Comparison of ENCODE assay signal across 23 cellular contexts in the genomic region with DNA sequence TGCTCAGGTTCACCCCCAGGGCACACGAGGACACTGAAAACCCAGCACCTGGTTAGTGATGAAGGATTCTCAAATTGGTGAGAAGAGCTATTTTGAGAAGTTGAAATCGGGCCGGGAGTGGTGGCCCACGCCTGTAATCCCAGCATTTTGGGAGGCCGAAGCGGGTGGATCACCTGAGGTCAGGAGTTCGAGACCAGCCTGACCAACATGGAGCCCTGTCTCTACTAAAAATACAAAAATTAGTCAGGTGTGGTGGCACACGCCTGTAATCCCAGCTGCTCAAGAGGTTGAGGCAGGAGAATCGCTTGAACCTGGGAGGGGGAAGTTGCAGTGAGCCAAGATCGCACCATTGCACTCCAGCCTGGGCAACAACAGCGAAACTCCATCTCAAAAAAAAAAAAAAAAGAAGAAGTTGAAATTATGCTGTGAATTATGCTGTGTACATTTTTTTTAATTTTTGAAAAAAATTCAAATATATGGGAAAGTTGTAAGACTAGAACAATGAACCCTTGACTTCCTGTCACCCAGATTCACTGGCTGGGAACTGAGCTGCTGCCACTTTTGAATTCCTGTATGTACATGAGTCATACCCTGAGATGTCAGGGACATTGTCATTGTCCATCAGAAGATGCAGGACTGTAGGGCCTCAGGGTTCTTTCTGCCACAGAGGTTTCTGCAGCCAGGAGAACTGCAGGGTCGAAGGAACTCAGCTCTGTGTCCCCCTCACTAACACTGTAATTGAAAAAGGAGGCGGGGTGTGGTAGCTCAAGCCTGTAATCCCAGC. TPM values are rescaled to one million over a fixed set of nuclear protein-coding genes. Genes with fewer than 3 reads are reported as not detected.
DNase-seq lines count a peak whose midpoint lies in the region; ATAC-seq lines count a peak whose summit lies in the region.
"Had no signal": no experiment of that assay in that cellular context is flagged by ENCODE, and none has a peak within 500 bp of the region (broad histone marks: within the 10 kb centered on the region; RNA-seq: fewer than 3 reads in every experiment).

No MANE protein-coding gene starts in this region.

- H3K27ac Mint-ChIP-seq in memory B cell, result no peak overlapping the region
- no peak overlapping the region for H3K27ac Mint-ChIP-seq in stimulated activated naive B cell treated with anti-CD40 and anti-IgM and Interleukin-4, amounts not matched to agents 10 μg/mL and 1 μg/mL and 100 μg/mL, for 72 hours
- no peak overlapping the region for H3K27ac Mint-ChIP-seq in stimulated activated naive CD8-positive, alpha-beta T cell treated with anti-CD3 and anti-CD28 coated beads, Interleukin-15, amount 100 ng/mL, for 72 hours
- H3K27ac Mint-ChIP-seq: immature natural killer cell had no signal

- DNase-seq in NOMO-1 treated with DMSO at 0.1 percent for 48 hours (lab: John Stamatoyannopoulos, UW; ENCODE audit: unreplicated experiment) (peak; percentile 1), NOMO-1 (lab: John Stamatoyannopoulos, UW; ENCODE audit: unreplicated experiment in 2 of 2) (no peak), SJSA1 (ENCODE audit: low read depth in 1 of 2, low spot score in 2 of 2) (peak in 1 of 2 experiments; percentile 48), memory B cell (ENCODE audit: low spot score in 2 of 2) (no peak)
- no peak for DNase-seq in stimulated activated naive B cell treated with anti-CD40 and anti-IgM and Interleukin-4, amounts not matched to agents 10 μg/mL and 1 μg/mL and 100 μg/mL, for 72 hours
- no peak for DNase-seq in stimulated activated naive CD8-positive, alpha-beta T cell treated with anti-CD3 and anti-CD28 coated beads, Interleukin-15, amount 100 ng/mL, for 72 hours
- DNase-seq: activated CD8-positive, alpha-beta memory T cell treated with anti-CD3 and anti-CD28 coated beads for 24 hours; activated naive CD4-positive, alpha-beta T cell treated with anti-CD3 and anti-CD28 coated beads, Interleukin-2, amount 50 U/mL, for 16 hours; activated T-cell treated with anti-CD3 and anti-CD28 coated beads, Interleukin-2, amount 50 U/mL, for 48 hours; DMS153; head of caudate nucleus; immature natural killer cell; Kasumi-1; NCI-H1436 treated with DMSO at 0.1 percent for 48 hours; NCI-H2171 treated with DMSO at 0.1 percent for 48 hours; NCI-H748 treated with DMSO at 0.1 percent for 48 hours; pancreas; stimulated activated CD4-positive, alpha-beta T cell treated with anti-CD3 and anti-CD28 coated beads, Interleukin-2, amount 100 ng/mL, for 48 hours had no signal

- H3K4me1 ChIP-seq in SJSA1 (replicated peaks), result peaks cover 13% of the 10 kb centered on the region
- H3K4me1 ChIP-seq: A549, pancreas had no signal

- no peaks in the 10 kb centered on the region for H3K9me3 ChIP-seq in SJSA1 (replicated peaks)
- H3K9me3 ChIP-seq: A549, pancreas had no signal

- peak; percentile 62 for ATAC-seq in memory B cell (ENCODE audit: low read depth)
- ATAC-seq in stimulated activated naive B cell treated with anti-CD40 and anti-IgM and Interleukin-4, amounts not matched to agents 10 μg/mL and 1 μg/mL and 100 μg/mL, for 72 hours (replicated peaks), result peak; percentile 22 to 24
- no peak for ATAC-seq in stimulated activated naive CD8-positive, alpha-beta T cell treated with anti-CD3 and anti-CD28 coated beads, Interleukin-15, amount 100 ng/mL, for 72 hours
- ATAC-seq in HG02610 (IDR thresholded peaks at IDR 0.05; ENCODE audit: unreplicated experiment), result no peak
- ATAC-seq in HG03095 (IDR thresholded peaks at IDR 0.05; ENCODE audit: unreplicated experiment), result no peak
- ATAC-seq: A549; activated CD4-positive, CD25-positive, alpha-beta regulatory T cell treated with anti-CD3 and anti-CD28 coated beads, Interleukin-2, amount 50 U/mL, for 24 hours; pancreas had no signal

- no peak overlapping the region for H3K4me3 ChIP-seq in SJSA1
- H3K4me3 ChIP-seq: A549, pancreas, SK-N-MC had no signal

- H3K4me3 Mint-ChIP-seq in memory B cell, result no peak overlapping the region
- no peak overlapping the region for H3K4me3 Mint-ChIP-seq in stimulated activated naive B cell treated with anti-CD40 and anti-IgM and Interleukin-4, amounts not matched to agents 10 μg/mL and 1 μg/mL and 100 μg/mL, for 72 hours
- no peak overlapping the region for H3K4me3 Mint-ChIP-seq in stimulated activated naive CD8-positive, alpha-beta T cell treated with anti-CD3 and anti-CD28 coated beads, Interleukin-15, amount 100 ng/mL, for 72 hours
- H3K4me3 Mint-ChIP-seq: immature natural killer cell had no signal

- no peaks in the 10 kb centered on the region for H3K36me3 Mint-ChIP-seq in memory B cell
- no peaks in the 10 kb centered on the region for H3K36me3 Mint-ChIP-seq in stimulated activated naive B cell treated with anti-CD40 and anti-IgM and Interleukin-4, amounts not matched to agents 10 μg/mL and 1 μg/mL and 100 μg/mL, for 72 hours
- H3K36me3 Mint-ChIP-seq: immature natural killer cell had no signal

- no peaks in the 10 kb centered on the region for H3K9me3 Mint-ChIP-seq in memory B cell
- no peaks in the 10 kb centered on the region for H3K9me3 Mint-ChIP-seq in stimulated activated naive B cell treated with anti-CD40 and anti-IgM and Interleukin-4, amounts not matched to agents 10 μg/mL and 1 μg/mL and 100 μg/mL, for 72 hours
- no peaks in the 10 kb centered on the region for H3K9me3 Mint-ChIP-seq in stimulated activated naive CD8-positive, alpha-beta T cell treated with anti-CD3 and anti-CD28 coated beads, Interleukin-15, amount 100 ng/mL, for 72 hours
- H3K9me3 Mint-ChIP-seq: immature natural killer cell had no signal

- H3K36me3 ChIP-seq in SJSA1, result no peaks in the 10 kb centered on the region
- H3K36me3 ChIP-seq: pancreas had no signal

- peak overlapping the region; percentile 28; the same call in 1 of the 2 replicates for H3K27ac ChIP-seq in SJSA1
- H3K27ac ChIP-seq: A549, pancreas, SK-N-MC had no signal

- no peaks in the 10 kb centered on the region for H3K27me3 Mint-ChIP-seq in memory B cell
- H3K27me3 Mint-ChIP-seq in stimulated activated naive B cell treated with anti-CD40 and anti-IgM and Interleukin-4, amounts not matched to agents 10 μg/mL and 1 μg/mL and 100 μg/mL, for 72 hours, result peaks cover 0 to 6% of the 10 kb centered on the region in 2 donors
- no peaks in the 10 kb centered on the region for H3K27me3 Mint-ChIP-seq in stimulated activated naive CD8-positive, alpha-beta T cell treated with anti-CD3 and anti-CD28 coated beads, Interleukin-15, amount 100 ng/mL, for 72 hours

- no peaks in the 10 kb centered on the region for H3K27me3 ChIP-seq in SJSA1 (replicated peaks)
- H3K27me3 ChIP-seq: pancreas had no signal

- H3K4me1 Mint-ChIP-seq in memory B cell, result peaks cover 18% of the 10 kb centered on the region
- H3K4me1 Mint-ChIP-seq in stimulated activated naive B cell treated with anti-CD40 and anti-IgM and Interleukin-4, amounts not matched to agents 10 μg/mL and 1 μg/mL and 100 μg/mL, for 72 hours, result peaks cover 21 to 42% of the 10 kb centered on the region in 2 donors
- peaks cover 7% of the 10 kb centered on the region for H3K4me1 Mint-ChIP-seq in stimulated activated naive CD8-positive, alpha-beta T cell treated with anti-CD3 and anti-CD28 coated beads, Interleukin-15, amount 100 ng/mL, for 72 hours
- H3K4me1 Mint-ChIP-seq: immature natural killer cell had no signal

RNA-seq across cellular contexts. Expression of a gene that starts 5.2 kb away (rescaled TPM):
- total RNA-seq in SJSA1 (2014; rRNA removed; shearing (Covaris generic)), result not detected in 2 replicates

RNA-seq across cellular contexts. Expression of a gene that starts 9.9 kb away (rescaled TPM):
- 15.9 and 21.9 TPM in 2 replicates for total RNA-seq in SJSA1 (2014; rRNA removed; shearing (Covaris generic))

RNA-seq across cellular contexts. Expression of a gene that starts 29.7 kb away (rescaled TPM):
- 49.0 and 51.1 TPM in 2 replicates for total RNA-seq in SJSA1 (2014; rRNA removed; shearing (Covaris generic))

RNA-seq across cellular contexts. Expression of a gene that starts 42.8 kb away (rescaled TPM):
- total RNA-seq in SJSA1 (2014; rRNA removed; shearing (Covaris generic)), result 0.05 and 0.16 TPM in 2 replicates

RNA-seq across cellular contexts. Expression of a gene that starts 55.0 kb away (rescaled TPM):
- total RNA-seq in SJSA1 (2014; rRNA removed; shearing (Covaris generic)), result 49.0 and 53.9 TPM in 2 replicates

Comparison
In these comparisons a context has a peak if more than half of its experiments do, and no peak if none do; other contexts are left out.
1. ATAC-seq: peak in memory B cell (single experiment) and stimulated activated naive B cell treated with anti-CD40 and anti-IgM and Interleukin-4, amounts not matched to agents 10 μg/mL and 1 μg/mL and 100 μg/mL, for 72 hours (2 of 2); none in stimulated activated naive CD8-positive, alpha-beta T cell treated with anti-CD3 and anti-CD28 coated beads, Interleukin-15, amount 100 ng/mL, for 72 hours (single experiment), HG02610 (single experiment) and HG03095 (single experiment).